Comparison of ENCODE assay signal across 2 cellular contexts in the genomic region with DNA sequence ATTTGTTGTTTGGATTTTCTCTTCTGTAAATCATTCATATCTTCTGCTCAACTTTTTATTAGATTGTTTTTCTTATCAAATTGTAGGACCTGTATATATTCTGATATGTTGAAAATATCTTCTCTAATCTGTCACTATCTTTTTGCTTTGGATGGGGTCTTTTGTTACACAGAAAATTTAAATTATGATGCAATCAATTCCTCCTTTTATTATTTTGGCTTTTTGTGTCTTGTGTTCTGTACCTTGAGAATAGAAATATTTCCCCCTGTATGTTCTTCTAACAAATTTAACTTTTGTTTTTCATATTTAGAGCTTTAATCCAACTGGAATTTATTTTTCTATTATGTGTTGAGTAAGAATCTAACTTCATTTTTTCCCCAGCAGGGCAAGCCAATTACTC.
TF ChIP-seq lines count a peak whose summit lies in the region.

No MANE protein-coding gene starts in this region.

TF ChIP-seq in IMR-90, 13 proteins besides CTCF, POLR2A, EP300 and RAD21:
- TF ChIP-seq SMC3 (IDR thresholded peaks at IDR 0.05; ENCODE audit: low read depth, low read length) (no peak), CEBPB (IDR thresholded peaks at IDR 0.05; ENCODE audit: low read depth, low read length) (peak; percentile 69)

TF ChIP-seq in H1, 55 proteins besides CTCF, POLR2A, EP300 and RAD21:
- TF ChIP-seq CEBPB (IDR thresholded peaks at IDR 0.05; ENCODE audit: low read depth, low read length): peak; percentile 29; the same call in 1 of the 2 replicates
- no peak for TF ChIP-seq JUND (IDR thresholded peaks at IDR 0.05; ENCODE audit: low read length)
